ENCODE assay signal across 33 cellular contexts in the genomic region with DNA sequence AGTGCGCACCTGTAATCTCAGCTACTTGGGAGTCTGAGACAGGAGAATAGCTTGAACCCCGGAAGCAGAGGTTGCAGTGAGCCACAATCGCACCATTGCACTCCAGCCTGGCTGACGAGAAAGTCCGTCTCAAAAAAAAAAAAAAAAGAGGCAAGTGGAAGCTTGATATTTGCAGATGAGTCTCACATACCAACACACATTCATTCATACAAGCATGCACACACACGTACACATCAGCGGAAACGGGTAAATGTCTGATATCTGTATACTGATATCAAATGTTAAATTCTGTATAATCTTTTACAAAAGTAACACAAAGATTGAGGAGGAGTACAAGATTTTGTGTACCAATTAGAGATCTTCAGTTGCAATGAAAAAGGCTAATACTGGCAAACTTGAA.
"Had no signal": no experiment of that assay in that cellular context is flagged by ENCODE, and none has a peak within 500 bp of the region (broad histone marks: within the 10 kb centered on the region; RNA-seq: fewer than 3 reads in every experiment).

No MANE protein-coding gene starts in this region.

- H3K4me1 ChIP-seq: adrenal gland, gastrocnemius medialis, heart left ventricle had no signal

- H3K36me3 ChIP-seq: adrenal gland, cardiac muscle cell, gastrocnemius medialis, heart left ventricle, WERI-Rb-1 had no signal

- H3K9me3 ChIP-seq: adrenal gland, body of pancreas, gastrocnemius medialis had no signal

- H3K27me3 ChIP-seq: adrenal gland, body of pancreas, cardiac muscle cell, dorsolateral prefrontal cortex, gastrocnemius medialis, heart left ventricle had no signal

- H3K27ac ChIP-seq: adrenal gland, body of pancreas, cardiac muscle cell, coronary artery, dorsolateral prefrontal cortex, gastrocnemius medialis, heart left ventricle, WERI-Rb-1 had no signal

- ATAC-seq: activated CD4-positive, CD25-positive, alpha-beta regulatory T cell treated with anti-CD3 and anti-CD28 coated beads, Interleukin-2, amount 50 U/mL, for 24 hours; activated CD8-positive, alpha-beta T cell treated with anti-CD3 and anti-CD28 coated beads for 36 hours; activated naive CD8-positive, alpha-beta T cell treated with anti-CD3 and anti-CD28 coated beads, Interleukin-2, amount 50 U/mL, for 24 hours; body of pancreas; gastrocnemius medialis; heart left ventricle; T-helper 17 cell had no signal

- DNase-seq: activated B cell treated with CpG ODN at 0.5 μM for 24 hours; activated CD4-positive, alpha-beta T cell treated with anti-CD3 and anti-CD28 coated beads for 48 hours; activated CD4-positive, alpha-beta T cell treated with anti-CD3 and anti-CD28 coated beads, Interleukin-2, amount 50 U/mL, for 1 hour; activated CD4-positive, alpha-beta T cell treated with anti-CD3 and anti-CD28 coated beads, Interleukin-2, amount 50 U/mL, for 48 hours; activated CD8-positive, alpha-beta memory T cell treated with anti-CD3 and anti-CD28 coated beads for 24 hours; activated CD8-positive, alpha-beta memory T cell treated with anti-CD3 and anti-CD28 coated beads, Interleukin-2, amount 50 U/mL, for 4 hours; activated CD8-positive, alpha-beta T cell treated with anti-CD3 and anti-CD28 coated beads for 36 hours; activated effector memory CD4-positive, alpha-beta T cell treated with anti-CD3 and anti-CD28 coated beads, Interleukin-2, amount 50 U/mL, for 16 hours; activated naive CD4-positive, alpha-beta T cell treated with anti-CD3 and anti-CD28 coated beads for 36 hours; activated naive CD8-positive, alpha-beta T cell treated with anti-CD3 and anti-CD28 coated beads for 36 hours; activated naive CD8-positive, alpha-beta T cell treated with anti-CD3 and anti-CD28 coated beads, Interleukin-2, amount 50 U/mL, for 24 hours; activated T-cell treated with anti-CD3 and anti-CD28 coated beads, Interleukin-2, amount 50 U/mL, for 1 hour; activated T-cell treated with anti-CD3 and anti-CD28 coated beads, Interleukin-2, amount 50 U/mL, for 48 hours; adrenal gland; amygdala; aorta; body of pancreas; central memory CD4-positive, alpha-beta T cell; cerebellar nuclear complex; dorsolateral prefrontal cortex; effector memory CD4-positive, alpha-beta T cell; endodermal cell; foreskin fibroblast; gastrocnemius medialis; glutamatergic neuron; heart left ventricle; T-helper 1 cell; T-helper 17 cell; T1000; WERI-Rb-1 had no signal

- H3K4me3 ChIP-seq: adrenal gland, body of pancreas, cardiac muscle cell, coronary artery, dorsolateral prefrontal cortex, gastrocnemius medialis, heart left ventricle had no signal
